In genomic region chr16:90007015-90007414, GRCh38 we compare ENCODE assay signal across 27 cellular contexts. TPM values are rescaled to one million over a fixed set of nuclear protein-coding genes. Genes with fewer than 3 reads are reported as not detected.
"Had no signal": no experiment of that assay in that cellular context is flagged by ENCODE, and none has a peak within 500 bp of the region (broad histone marks: within the 10 kb centered on the region; RNA-seq: fewer than 3 reads in every experiment).

No MANE protein-coding gene starts in this region.

- H3K27me3 ChIP-seq: ascending aorta, body of pancreas, MG63 had no signal

- H3K27ac ChIP-seq: ascending aorta, body of pancreas, KMS-11 had no signal

- H3K9ac ChIP-seq: KMS-11 had no signal

- DNase-seq: activated CD4-positive, alpha-beta T cell treated with anti-CD3 and anti-CD28 coated beads for 1 hour; activated CD4-positive, alpha-beta T cell treated with anti-CD3 and anti-CD28 coated beads, Interleukin-2, amount 10 ng/mL, durations not matched to agents 24 days and 14 days; activated CD4-positive, alpha-beta T cell treated with anti-CD3 and anti-CD28 coated beads, Interleukin-2, amount 50 U/mL, for 48 hours; activated CD8-positive, alpha-beta memory T cell treated with anti-CD3 and anti-CD28 coated beads, Interleukin-2, amount 10 ng/mL, durations not matched to agents 7 days and 5 days; activated effector memory CD4-positive, alpha-beta T cell treated with Interleukin-2 at 50 U/mL for 16 hours; activated naive CD4-positive, alpha-beta T cell; activated T-cell treated with anti-CD3 and anti-CD28 coated beads, Interleukin-2, amount 50 U/mL, for 24 hours; body of pancreas; MG63; MV-4-11; NCI-H1092 treated with DMSO at 0.1 percent for 48 hours; NCI-H1436; NCI-H187; NCI-H2081; NCI-H510A treated with DMSO at 0.1 percent for 48 hours; NCI-H69; PC-3; SHP77 treated with DMSO at 0.1 percent for 48 hours; T-helper 17 cell; T-helper 9 cell had no signal

- FAIRE-seq: bronchial epithelial cell, RCC 7860 had no signal

- H3K27ac Mint-ChIP-seq: activated CD4-positive, alpha-beta T cell treated with anti-CD3 and anti-CD28 coated beads, Interleukin-2, amount 10 ng/mL, durations not matched to agents 24 days and 14 days; activated CD8-positive, alpha-beta memory T cell treated with anti-CD3 and anti-CD28 coated beads, Interleukin-2, amount 10 ng/mL, durations not matched to agents 7 days and 5 days; activated naive CD4-positive, alpha-beta T cell treated with anti-CD3 and anti-CD28 coated beads, Interleukin-2, amount 50 U/mL, for 24 hours; activated T-cell treated with anti-CD3 and anti-CD28 coated beads, Interleukin-2, amount 50 U/mL, for 24 hours; activated T-helper 1 cell treated with anti-CD3 and anti-CD28 coated beads, Interleukin-12 subunit alpha, Interleukin-12 subunit beta, Interleukin-2, Interleukin-4 antibody, amounts not matched to agents 30 ng/mL and 10 ng/mL and 1 ng/mL, durations not matched to agents 14 hours and 24 hours and 36 hours; T-helper 17 cell had no signal

- H3K9me3 ChIP-seq: ascending aorta, body of pancreas, MG63 had no signal

- H3K27me3 Mint-ChIP-seq: activated B cell treated with CpG ODN at 0.5 μM for 24 hours; activated naive CD4-positive, alpha-beta T cell treated with anti-CD3 and anti-CD28 coated beads, Interleukin-2, amount 50 U/mL, for 24 hours; activated T-cell treated with anti-CD3 and anti-CD28 coated beads, Interleukin-2, amount 50 U/mL, for 24 hours; T-helper 17 cell had no signal

- H3K4me1 ChIP-seq: ascending aorta, body of pancreas had no signal

- H3K4me3 ChIP-seq: ascending aorta, body of pancreas, MG63 had no signal

- H3K4me2 ChIP-seq: KMS-11 had no signal

- H3K4me3 Mint-ChIP-seq: activated CD4-positive, alpha-beta T cell treated with anti-CD3 and anti-CD28 coated beads, Interleukin-2, amount 10 ng/mL, durations not matched to agents 24 days and 14 days; activated CD8-positive, alpha-beta memory T cell treated with anti-CD3 and anti-CD28 coated beads, Interleukin-2, amount 10 ng/mL, durations not matched to agents 7 days and 5 days; activated T-cell treated with anti-CD3 and anti-CD28 coated beads, Interleukin-2, amount 50 U/mL, for 24 hours; activated T-helper 1 cell treated with anti-CD3 and anti-CD28 coated beads, Interleukin-12 subunit alpha, Interleukin-12 subunit beta, Interleukin-2, Interleukin-4 antibody, amounts not matched to agents 30 ng/mL and 10 ng/mL and 1 ng/mL, durations not matched to agents 14 hours and 24 hours and 36 hours; T-helper 17 cell had no signal

- ATAC-seq: activated CD8-positive, alpha-beta memory T cell treated with anti-CD3 and anti-CD28 coated beads, Interleukin-2, amount 10 ng/mL, durations not matched to agents 7 days and 5 days; body of pancreas; PC-3; T-helper 17 cell had no signal

- H3K9me3 Mint-ChIP-seq: activated B cell treated with CpG ODN at 0.5 μM for 24 hours; activated CD4-positive, alpha-beta T cell treated with anti-CD3 and anti-CD28 coated beads, Interleukin-2, amount 10 ng/mL, durations not matched to agents 24 days and 14 days; activated naive CD4-positive, alpha-beta T cell treated with anti-CD3 and anti-CD28 coated beads, Interleukin-2, amount 50 U/mL, for 24 hours; activated T-cell treated with anti-CD3 and anti-CD28 coated beads, Interleukin-2, amount 50 U/mL, for 24 hours; activated T-helper 1 cell treated with anti-CD3 and anti-CD28 coated beads, Interleukin-12 subunit alpha, Interleukin-12 subunit beta, Interleukin-2, Interleukin-4 antibody, amounts not matched to agents 30 ng/mL and 10 ng/mL and 1 ng/mL, durations not matched to agents 14 hours and 24 hours and 36 hours had no signal

- H3K36me3 ChIP-seq: ascending aorta had no signal

- H3K36me3 Mint-ChIP-seq: activated naive CD4-positive, alpha-beta T cell treated with anti-CD3 and anti-CD28 coated beads, Interleukin-2, amount 50 U/mL, for 24 hours had no signal

RNA-seq across cellular contexts. Expression of gene DBNDD1, which starts 12.2 kb away (rescaled TPM):
- total RNA-seq: activated CD4-positive, alpha-beta T cell treated with anti-CD3 and anti-CD28 coated beads, Interleukin-2, amount 10 ng/mL, durations not matched to agents 24 days and 14 days; activated CD8-positive, alpha-beta memory T cell treated with anti-CD3 and anti-CD28 coated beads, Interleukin-2, amount 10 ng/mL, durations not matched to agents 7 days and 5 days had no signal
